8 cellular contexts compared by ENCODE assay signal in genomic region chr14:77376771-77377501, GRCh38. TPM values are rescaled to one million over a fixed set of nuclear protein-coding genes. Genes with fewer than 3 reads are reported as not detected.
A peak's percentile ranks its signal among the peaks of the same experiment; 100 is the strongest.
DNase-seq lines count a peak whose midpoint lies in the region; ATAC-seq and TF ChIP-seq lines count a peak whose summit lies in the region.

Gene SAMD15, plus strand, starts transcription at chr14:77377379. Its CDS starts 40 bp downstream, at chr14:77377419.
Gene TMED8, minus strand, starts transcription at chr14:77377094. Its CDS starts 41 bp downstream, at chr14:77377053.

- intact Hi-C loops in lower lobe of right lung (cut with DNase I), result no loop called here

- H3K4me3 ChIP-seq in lower lobe of right lung, result peak within 1 kb of the TSS; percentile 94

- peak; percentile 48 for TF ChIP-seq CTCF in lower lobe of right lung (IDR thresholded peaks at IDR 0.05)

- peak within 1 kb of the TSS; percentile 88 for H3K27ac ChIP-seq in lower lobe of right lung

- H3K9me3 ChIP-seq in lower lobe of right lung, result no peaks in the 10 kb centered on the region

- ATAC-seq in GM19324 (IDR thresholded peaks at IDR 0.05; ENCODE audit: low FRiP score, unreplicated experiment) (peak; percentile 91), HG03460 (IDR thresholded peaks at IDR 0.05; ENCODE audit: unreplicated experiment) (peak; percentile 83), lower lobe of right lung (peak; percentile 98 to 99)

- H3K4me1 ChIP-seq in lower lobe of right lung, result peaks cover 16% of the 10 kb centered on the region

- DNase-seq in CD1c-positive myeloid dendritic cell (ENCODE audit: extremely low spot score), result peak; percentile 89
- DNase-seq in NCI-H524 treated with DMSO at 0.1 percent for 48 hours (lab: John Stamatoyannopoulos, UW), result peak; percentile 80
- DNase-seq in activated CD4-positive, alpha-beta T cell treated with anti-CD3 and anti-CD28 coated beads, Interleukin-2, amount 50 U/mL, for 4 hours, result peak; percentile 72
- peak; percentile 92 for DNase-seq in ecto neural progenitor cell (ENCODE audit: low spot score)
- DNase-seq in lower lobe of right lung, result peak; percentile 92
- DNase-seq in stimulated activated CD4-positive, alpha-beta T cell treated with anti-CD3 and anti-CD28 coated beads, TNF-alpha, amount 100 ng/mL, for 1 hour (ENCODE audit: low read depth in 3 of 3, low spot score in 1 of 3), result peak; percentile 39 to 71 (median 61)

- H3K27me3 ChIP-seq in lower lobe of right lung (ENCODE audit: low read depth), result no peaks in the 10 kb centered on the region

- no peaks in the 10 kb centered on the region for H3K36me3 ChIP-seq in lower lobe of right lung

RNA-seq across cellular contexts. Expression of gene SAMD15, which starts in this region (rescaled TPM):
- 2.8 TPM for total RNA-seq in lower lobe of right lung

RNA-seq across cellular contexts. Expression of gene TMED8, which starts in this region (rescaled TPM):
- 12.1 TPM for total RNA-seq in lower lobe of right lung

Comparison
In these comparisons a context has a peak if more than half of its experiments do, and no peak if none do; other contexts are left out.
1. Peak in every context shown above with its lines: DNase-seq, ATAC-seq, H3K4me3 ChIP-seq and H3K27ac ChIP-seq.